ENCODE assay signal across 8 cellular contexts in genomic region chr12:6536894-6537579, GRCh38. TPM values are rescaled to one million over a fixed set of nuclear protein-coding genes. Genes with fewer than 3 reads are reported as not detected.
DNase-seq lines count a peak whose midpoint lies in the region; ATAC-seq, FAIRE-seq and TF ChIP-seq lines count a peak whose summit lies in the region.

No MANE protein-coding gene starts in this region.

- no peak for FAIRE-seq in kidney (lab: Jason Lieb, UNC)

- no peak overlapping the region for H3K9ac ChIP-seq in kidney (ENCODE audit: low read length in 2 of 2)

- peaks cover 41% of the 10 kb centered on the region for H3K36me3 Mint-ChIP-seq in activated naive CD8-positive, alpha-beta T cell treated with anti-CD3 and anti-CD28 coated beads, Interleukin-2, amount 10 ng/mL, durations not matched to agents 7 days and 5 days

- H3K4me3 ChIP-seq in HFF-Myc (replicated peaks; ENCODE audit: low read depth, low read length) (peak overlapping the region; percentile 82), lower lobe of right lung (no peak overlapping the region), kidney (ENCODE audit: low read length in 2 of 2) (peak overlapping the region in 1 of 2 donors; percentile 92)

- DNase-seq in HFF-Myc (ENCODE audit: extremely low read depth, low read depth): no peak
- no peak for DNase-seq in activated naive CD8-positive, alpha-beta T cell treated with anti-CD3 and anti-CD28 coated beads, Interleukin-2, amount 10 ng/mL, durations not matched to agents 7 days and 5 days
- no peak for DNase-seq in lower lobe of right lung
- DNase-seq in MV-4-11 (lab: John Stamatoyannopoulos, UW): no peak
- DNase-seq in kidney: no peak

- H3K27me3 Mint-ChIP-seq in activated naive CD8-positive, alpha-beta T cell treated with anti-CD3 and anti-CD28 coated beads, Interleukin-2, amount 10 ng/mL, durations not matched to agents 7 days and 5 days: no peaks in the 10 kb centered on the region

- no peak for TF ChIP-seq CTCF in 22Rv1 (IDR thresholded peaks at IDR 0.05)
- TF ChIP-seq CTCF in HFF-Myc (IDR thresholded peaks at IDR 0.05; ENCODE audit: low read depth, low read length, missing control alignments): no peak
- no peak for TF ChIP-seq CTCF in lower lobe of right lung (IDR thresholded peaks at IDR 0.05)
- no peak for TF ChIP-seq CTCF in kidney (IDR thresholded peaks at IDR 0.05; ENCODE audit: borderline replicate concordance, extremely low read depth, insufficient read depth)

- no peaks in the 10 kb centered on the region for H3K27me3 ChIP-seq in lower lobe of right lung (ENCODE audit: low read depth)

- POLR2A ChIA-PET in activated naive CD8-positive, alpha-beta T cell treated with anti-CD3 and anti-CD28 coated beads, Interleukin-2, amount 10 ng/mL, durations not matched to agents 7 days and 5 days (lab: Charles Lee): interaction anchor here (0.6 to 6.2 kb wide), 18 partner anchors 8 to 315 kb away, joined by 3 to 72 read pairs (median 7); partner anchors contain the start of genes CD27, MRPL51, TAPBPL and USP5

- no peak for ATAC-seq in activated naive CD8-positive, alpha-beta T cell treated with anti-CD3 and anti-CD28 coated beads, Interleukin-2, amount 10 ng/mL, durations not matched to agents 7 days and 5 days (ENCODE audit: low read depth)
- ATAC-seq in lower lobe of right lung: no peak
- ATAC-seq in HG02981 (IDR thresholded peaks at IDR 0.05; ENCODE audit: unreplicated experiment): no peak
- ATAC-seq in HG03139 (IDR thresholded peaks at IDR 0.05; ENCODE audit: unreplicated experiment): no peak

- no peaks in the 10 kb centered on the region for H3K9me3 Mint-ChIP-seq in activated naive CD8-positive, alpha-beta T cell treated with anti-CD3 and anti-CD28 coated beads, Interleukin-2, amount 10 ng/mL, durations not matched to agents 7 days and 5 days

- H3K27ac ChIP-seq in 22Rv1: peak overlapping the region; percentile 99
- peak overlapping the region; percentile 47 for H3K27ac ChIP-seq in lower lobe of right lung
- peak overlapping the region in 1 of 2 donors; percentile 99 for H3K27ac ChIP-seq in kidney (ENCODE audit: low read depth in 2 of 2, low read length in 2 of 2)

- H3K4me1 Mint-ChIP-seq in activated naive CD8-positive, alpha-beta T cell treated with anti-CD3 and anti-CD28 coated beads, Interleukin-2, amount 10 ng/mL, durations not matched to agents 7 days and 5 days: peaks cover 53% of the 10 kb centered on the region

- H3K4me1 ChIP-seq in lower lobe of right lung: peaks cover 74% of the 10 kb centered on the region
- H3K4me1 ChIP-seq in kidney (ENCODE audit: control insufficient read depth in 1 of 2, insufficient read depth in 1 of 2, low read depth in 1 of 2, low read length in 2 of 2): peaks cover 21 to 46% of the 10 kb centered on the region in 2 donors

- peak overlapping the region; percentile 98 for H3K27ac Mint-ChIP-seq in activated naive CD8-positive, alpha-beta T cell treated with anti-CD3 and anti-CD28 coated beads, Interleukin-2, amount 10 ng/mL, durations not matched to agents 7 days and 5 days

- intact Hi-C loops in lower lobe of right lung (cut with DNase I): no loop called here
- intact Hi-C loops in kidney (cut with DNase I): no loop called here

- H3K36me3 ChIP-seq in lower lobe of right lung (peaks cover 50% of the 10 kb centered on the region), kidney (ENCODE audit: control insufficient read depth in 1 of 2, insufficient read depth in 2 of 2, low read length in 2 of 2) (peaks cover 19 to 29% of the 10 kb centered on the region in 2 donors)

- H3K9me3 ChIP-seq in lower lobe of right lung (no peaks in the 10 kb centered on the region), kidney (ENCODE audit: control insufficient read depth in 1 of 2, low read length in 2 of 2) (no peaks in the 10 kb centered on the region)

- H3K4me3 Mint-ChIP-seq in activated naive CD8-positive, alpha-beta T cell treated with anti-CD3 and anti-CD28 coated beads, Interleukin-2, amount 10 ng/mL, durations not matched to agents 7 days and 5 days: peak overlapping the region; percentile 100

RNA-seq across cellular contexts. Expression of gene GAPDH, which starts 2.7 kb away (rescaled TPM):
- 1,000 to 10,000 TPM; 4,618 to 4,824 TPM for total RNA-seq in activated naive CD8-positive, alpha-beta T cell treated with anti-CD3 and anti-CD28 coated beads, Interleukin-2, amount 10 ng/mL, durations not matched to agents 7 days and 5 days
- 766 TPM for total RNA-seq in lower lobe of right lung
- total RNA-seq in kidney: 1,501 TPM
- polyA plus RNA-seq in kidney (ENCODE audit: insufficient read depth, low read depth, low replicate concordance): 4,871 TPM

RNA-seq across cellular contexts. Expression of gene IFFO1, which starts 18.8 kb away (rescaled TPM):
- total RNA-seq in activated naive CD8-positive, alpha-beta T cell treated with anti-CD3 and anti-CD28 coated beads, Interleukin-2, amount 10 ng/mL, durations not matched to agents 7 days and 5 days: 10 to 100 TPM; 35.8 to 37.5 TPM
- 27.6 TPM for total RNA-seq in lower lobe of right lung
- total RNA-seq in kidney: 21.5 TPM
- polyA plus RNA-seq in kidney (ENCODE audit: insufficient read depth, low read depth, low replicate concordance): 11.5 TPM

RNA-seq across cellular contexts. Expression of gene NOP2, which starts 31.1 kb away (rescaled TPM):
- total RNA-seq in activated naive CD8-positive, alpha-beta T cell treated with anti-CD3 and anti-CD28 coated beads, Interleukin-2, amount 10 ng/mL, durations not matched to agents 7 days and 5 days: 10 to 100 TPM; 76.1 to 78.6 TPM
- total RNA-seq in lower lobe of right lung (30.2 TPM), kidney (29.7 TPM)
- polyA plus RNA-seq in kidney (ENCODE audit: insufficient read depth, low read depth, low replicate concordance): 12.2 TPM

RNA-seq across cellular contexts. Expression of gene NCAPD2, which starts 43.1 kb away (rescaled TPM):
- 100 to 1,000 TPM; 147 to 157 TPM for total RNA-seq in activated naive CD8-positive, alpha-beta T cell treated with anti-CD3 and anti-CD28 coated beads, Interleukin-2, amount 10 ng/mL, durations not matched to agents 7 days and 5 days
- 32.0 TPM for total RNA-seq in lower lobe of right lung
- 23.4 TPM for total RNA-seq in kidney
- 4.5 TPM for polyA plus RNA-seq in kidney (ENCODE audit: insufficient read depth, low read depth, low replicate concordance)

RNA-seq across cellular contexts. Expression of gene MRPL51, which starts 44.0 kb away (rescaled TPM):
- 100 to 1,000 TPM; 169 to 170 TPM for total RNA-seq in activated naive CD8-positive, alpha-beta T cell treated with anti-CD3 and anti-CD28 coated beads, Interleukin-2, amount 10 ng/mL, durations not matched to agents 7 days and 5 days
- total RNA-seq in lower lobe of right lung (121 TPM), kidney (132 TPM)
- polyA plus RNA-seq in kidney (ENCODE audit: insufficient read depth, low read depth, low replicate concordance): 268 TPM
